20 cellular contexts compared by ENCODE assay signal in the genomic region with DNA sequence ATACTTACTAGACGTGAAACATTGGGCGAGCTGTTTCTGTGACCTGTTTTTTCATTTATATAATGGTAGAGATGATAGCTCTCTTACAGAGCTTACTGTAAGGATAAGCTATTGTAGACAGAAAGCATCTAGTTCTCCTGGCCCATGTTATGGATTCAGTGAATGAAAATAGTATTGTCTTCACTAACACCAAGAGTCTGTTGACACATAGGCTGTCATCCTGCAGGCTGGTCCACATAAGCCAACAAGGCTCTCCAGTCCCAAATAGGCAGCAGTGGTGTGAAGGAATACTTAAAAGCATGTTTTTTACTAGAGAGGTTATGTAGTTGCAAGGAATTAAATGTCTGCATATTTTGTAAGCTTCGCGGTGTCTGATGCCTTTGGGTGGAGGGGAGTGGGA.
A peak's percentile ranks its signal among the peaks of the same experiment; 100 is the strongest.
DNase-seq lines count a peak whose midpoint lies in the region; ATAC-seq and TF ChIP-seq lines count a peak whose summit lies in the region.
"Had no signal": no experiment of that assay in that cellular context is flagged by ENCODE, and none has a peak within 500 bp of the region (broad histone marks: within the 10 kb centered on the region; RNA-seq: fewer than 3 reads in every experiment).

No MANE protein-coding gene starts in this region.

- no peak overlapping the region for H3K27ac Mint-ChIP-seq in CD8-positive, alpha-beta T cell
- H3K27ac Mint-ChIP-seq: CD4-positive, CD25-positive, alpha-beta regulatory T cell; CD8-positive, alpha-beta memory T cell had no signal

- H3K4me3 ChIP-seq in right atrium auricular region (no peak overlapping the region), SK-N-MC (no peak overlapping the region), right cardiac atrium (ENCODE audit: low read length) (no peak overlapping the region)
- no peak overlapping the region for H3K4me3 ChIP-seq in CD8-positive, alpha-beta T cell (ENCODE audit: low read depth, low read length)
- H3K4me3 ChIP-seq: A549, GM12878, GM23248 had no signal

- no peaks in the 10 kb centered on the region for H3K4me1 Mint-ChIP-seq in CD8-positive, alpha-beta T cell (ENCODE audit: low read depth)
- H3K4me1 Mint-ChIP-seq: CD4-positive, CD25-positive, alpha-beta regulatory T cell; CD8-positive, alpha-beta memory T cell had no signal

- no peaks in the 10 kb centered on the region for H3K9me3 Mint-ChIP-seq in CD8-positive, alpha-beta T cell

- H3K27ac ChIP-seq in right atrium auricular region (no peak overlapping the region), SK-N-MC (0 out of 2 replicates have a peak overlapping the region, but pooled peaks have one; percentile 3), right cardiac atrium (ENCODE audit: low read length) (no peak overlapping the region)
- no peak overlapping the region for H3K27ac ChIP-seq in CD8-positive, alpha-beta T cell (ENCODE audit: low read depth, low read length)
- H3K27ac ChIP-seq: A549, C4-2B, GM23248 had no signal

- intact Hi-C loops in Right ventricle myocardium superior (cut with DNase I): no loop called here
- intact Hi-C loops in right cardiac atrium (cut with DNase I): no loop called here
- intact Hi-C loops in CD8-positive, alpha-beta T cell (cut with DNase I, micrococcal nuclease): no loop called here

- H3K36me3 Mint-ChIP-seq in CD8-positive, alpha-beta T cell: no peaks in the 10 kb centered on the region
- H3K36me3 Mint-ChIP-seq: CD4-positive, CD25-positive, alpha-beta regulatory T cell; CD8-positive, alpha-beta memory T cell had no signal

- H3K9ac ChIP-seq in SK-N-MC (ENCODE audit: insufficient read length): no peak overlapping the region
- H3K9ac ChIP-seq: GM23248 had no signal

- H3K9me3 ChIP-seq in right atrium auricular region: no peaks in the 10 kb centered on the region
- no peaks in the 10 kb centered on the region for H3K9me3 ChIP-seq in SK-N-MC (ENCODE audit: low read depth, low read length)
- no peaks in the 10 kb centered on the region for H3K9me3 ChIP-seq in right cardiac atrium (ENCODE audit: control insufficient read depth, low read length)
- H3K9me3 ChIP-seq in CD8-positive, alpha-beta T cell (ENCODE audit: low read length): no peaks in the 10 kb centered on the region
- H3K9me3 ChIP-seq: A549 had no signal

- H3K4me3 Mint-ChIP-seq in CD8-positive, alpha-beta T cell: no peak overlapping the region
- H3K4me3 Mint-ChIP-seq: CD4-positive, CD25-positive, alpha-beta regulatory T cell; CD8-positive, alpha-beta memory T cell had no signal

- H3K27me3 Mint-ChIP-seq in CD8-positive, alpha-beta T cell (ENCODE audit: low read depth): peaks cover 2% of the 10 kb centered on the region
- H3K27me3 Mint-ChIP-seq: CD4-positive, CD25-positive, alpha-beta regulatory T cell had no signal

- peak; percentile 94 for ATAC-seq in Right ventricle myocardium superior (ENCODE audit: poor library complexity)
- peak; percentile 43 to 87 for ATAC-seq in right cardiac atrium
- ATAC-seq in CD8-positive, alpha-beta T cell: no peak
- ATAC-seq: A549, GM12878 had no signal

- DNase-seq in Right ventricle myocardium superior (no peak), right atrium auricular region (ENCODE audit: low spot score) (no peak), SK-N-MC (ENCODE audit: low read depth, low spot score) (no peak), right cardiac atrium (no peak), C1 segment of cervical spinal cord (lab: John Stamatoyannopoulos, UW) (no peak), NOMO-1 treated with dmso at 0.1 percent for 144 hours (lab: John Stamatoyannopoulos, UW; ENCODE audit: unreplicated experiment) (no peak)
- DNase-seq in CD8-positive, alpha-beta T cell: no peak
- DNase-seq: 8988T; CD4-positive, CD25-positive, alpha-beta regulatory T cell; CD8-positive, alpha-beta memory T cell; DMS 273 treated with DMSO at 0.1 percent for 48 hours; DMS79; EL; GDM1; H7; HCEC 1CT had no signal

- H3K27me3 ChIP-seq in right atrium auricular region (no peaks in the 10 kb centered on the region), right cardiac atrium (ENCODE audit: control insufficient read depth, insufficient read depth) (no peaks in the 10 kb centered on the region)
- no peaks in the 10 kb centered on the region for H3K27me3 ChIP-seq in CD8-positive, alpha-beta T cell (ENCODE audit: insufficient read depth, low read length)

- WGBS in right cardiac atrium: 74% methylated on average over 4 of the region's 4 CpGs

- H3K36me3 ChIP-seq in right atrium auricular region: no peaks in the 10 kb centered on the region
- H3K36me3 ChIP-seq in SK-N-MC (ENCODE audit: insufficient read depth, low read length): peaks cover 40% of the 10 kb centered on the region
- no peaks in the 10 kb centered on the region for H3K36me3 ChIP-seq in CD8-positive, alpha-beta T cell (ENCODE audit: insufficient read depth, low read length)

- CTCF ChIA-PET in CD8-positive, alpha-beta T cell (lab: Charles Lee): no interaction called here

- POLR2A ChIA-PET in CD8-positive, alpha-beta T cell (lab: Charles Lee): no interaction called here

- H3K4me1 ChIP-seq in right atrium auricular region: no peaks in the 10 kb centered on the region
- peaks cover 4% of the 10 kb centered on the region for H3K4me1 ChIP-seq in right cardiac atrium (ENCODE audit: control insufficient read depth, insufficient read depth, low read length)
- H3K4me1 ChIP-seq in CD8-positive, alpha-beta T cell (ENCODE audit: insufficient read depth, low read length): no peaks in the 10 kb centered on the region
- H3K4me1 ChIP-seq: A549 had no signal

- no peak for TF ChIP-seq CTCF in right atrium auricular region (IDR thresholded peaks at IDR 0.05)
- no peak for TF ChIP-seq CTCF in CD8-positive, alpha-beta T cell (IDR thresholded peaks at IDR 0.05)
